In genomic region chr15:83225449-83225848, GRCh38 we compare ENCODE assay signal across 17 cellular contexts. TPM values are rescaled to one million over a fixed set of nuclear protein-coding genes. Genes with fewer than 3 reads are reported as not detected.
DNase-seq lines count a peak whose midpoint lies in the region; ATAC-seq and TF ChIP-seq lines count a peak whose summit lies in the region.
"Had no signal": no experiment of that assay in that cellular context is flagged by ENCODE, and none has a peak within 500 bp of the region (broad histone marks: within the 10 kb centered on the region; RNA-seq: fewer than 3 reads in every experiment).

No MANE protein-coding gene starts in this region.

- H3K4me3 ChIP-seq in mammary epithelial cell (replicated peaks in 1 of 3; ENCODE audit: insufficient read depth in 1 of 3, low read depth in 2 of 3, low read length in 3 of 3): no peak overlapping the region

- no peaks in the 10 kb centered on the region for H3K4me1 ChIP-seq in mammary epithelial cell (ENCODE audit: insufficient read depth, low read length)

- WGBS in mammary epithelial cell (ENCODE audit: low coverage, missing lambda C conversion rate): 76% methylated on average over 9 of the region's 9 CpGs

- H3K4me3 Mint-ChIP-seq in MCF 10A (ENCODE audit: unreplicated experiment): no peak overlapping the region
- peak overlapping the region; percentile 34 for H3K4me3 Mint-ChIP-seq in activated T-helper 17 cell treated with anti-CD3 and anti-CD28 coated beads, Interleukin-2, amount 50 U/mL, for 72 hours
- no peak overlapping the region for H3K4me3 Mint-ChIP-seq in activated CD4-positive, alpha-beta T cell treated with anti-CD3 and anti-CD28 coated beads, Interleukin-2, amount 10 ng/mL, durations not matched to agents 7 days and 5 days
- H3K4me3 Mint-ChIP-seq: CD4-positive, alpha-beta T cell had no signal

- H3K36me3 ChIP-seq in mammary epithelial cell (ENCODE audit: insufficient read depth, low read length): no peaks in the 10 kb centered on the region

- no TSS peak for BruUV-seq in mammary epithelial cell (replicated peaks; lab: Mats Ljungman, UMichigan)
- no TSS peak for BruUV-seq in MCF 10A (replicated peaks; lab: Mats Ljungman, UMichigan)

- no peak for ATAC-seq in activated T-helper 17 cell treated with anti-CD3 and anti-CD28 coated beads, Interleukin-2, amount 50 U/mL, for 72 hours (replicated peaks)
- ATAC-seq in esophagus mucosa (no peak), GM21423 (IDR thresholded peaks at IDR 0.05; ENCODE audit: unreplicated experiment) (no peak)

- CTCF ChIA-PET in mammary epithelial cell (lab: Charles Lee; ENCODE audit: low non-redundant PET): no interaction called here
- CTCF ChIA-PET in MCF 10A (lab: Yijun Ruan, JAX): no interaction called here
- CTCF ChIA-PET in activated CD4-positive, alpha-beta T cell treated with anti-CD3 and anti-CD28 coated beads, Interleukin-2, amount 10 ng/mL, durations not matched to agents 7 days and 5 days (lab: Charles Lee): interaction anchor here (0.6 kb wide), 1 partner anchor 324 kb away, joined by 3 read pairs; no protein-coding TSS in a partner anchor

- no peak overlapping the region for H3K27ac ChIP-seq in mammary epithelial cell (ENCODE audit: insufficient read depth, low read depth, low read length)

- DNase-seq in mammary epithelial cell (no peak), MCF 10A (ENCODE audit: unreplicated experiment) (no peak), NCI-H69 (lab: John Stamatoyannopoulos, UW) (peak; percentile 4)
- DNase-seq in activated CD4-positive, alpha-beta T cell treated with anti-CD3 and anti-CD28 coated beads, Interleukin-2, amount 10 ng/mL, durations not matched to agents 7 days and 5 days: no peak
- DNase-seq: 8988T; ACHN; C1 segment of cervical spinal cord; CD4-positive, alpha-beta T cell; DMS153; DMS79 treated with DMSO at 0.1 percent for 48 hours; EL; GDM1; HCEC 1CT had no signal

- TF ChIP-seq CTCF in mammary epithelial cell (conservative IDR thresholded peaks at IDR 0.05 in 1 of 2, IDR thresholded peaks at IDR 0.05 in 1 of 2; ENCODE audit: extremely low read depth in 1 of 2, insufficient read depth in 1 of 2, low read depth in 1 of 2, low read length in 2 of 2): no peak
- no peak for TF ChIP-seq CTCF in MCF 10A (IDR thresholded peaks at IDR 0.05; ENCODE audit: unreplicated experiment)

- no peak overlapping the region for H3K9ac ChIP-seq in mammary epithelial cell (ENCODE audit: insufficient read depth, low read length)

- H3K4me1 Mint-ChIP-seq in MCF 10A (ENCODE audit: insufficient read depth, unreplicated experiment): no peaks in the 10 kb centered on the region
- peaks cover 10% of the 10 kb centered on the region for H3K4me1 Mint-ChIP-seq in activated T-helper 17 cell treated with anti-CD3 and anti-CD28 coated beads, Interleukin-2, amount 50 U/mL, for 72 hours
- H3K4me1 Mint-ChIP-seq in activated CD4-positive, alpha-beta T cell treated with anti-CD3 and anti-CD28 coated beads, Interleukin-2, amount 10 ng/mL, durations not matched to agents 7 days and 5 days: peaks cover 2% of the 10 kb centered on the region

- intact Hi-C loops in mammary epithelial cell (cut with micrococcal nuclease): no loop called here
- intact Hi-C loops in MCF 10A (cut with micrococcal nuclease): no loop called here

- H3K27ac Mint-ChIP-seq in MCF 10A (ENCODE audit: low read depth, unreplicated experiment): no peak overlapping the region
- no peak overlapping the region for H3K27ac Mint-ChIP-seq in activated T-helper 17 cell treated with anti-CD3 and anti-CD28 coated beads, Interleukin-2, amount 50 U/mL, for 72 hours
- H3K27ac Mint-ChIP-seq in activated CD4-positive, alpha-beta T cell treated with anti-CD3 and anti-CD28 coated beads, Interleukin-2, amount 10 ng/mL, durations not matched to agents 7 days and 5 days: no peak overlapping the region
- H3K27ac Mint-ChIP-seq: CD4-positive, alpha-beta T cell had no signal

- H3K9me3 ChIP-seq in mammary epithelial cell (replicated peaks; ENCODE audit: insufficient read depth, low read length): no peaks in the 10 kb centered on the region

- H3K4me2 ChIP-seq in mammary epithelial cell (ENCODE audit: insufficient read depth, low read depth, low read length): no peak overlapping the region

- no peaks in the 10 kb centered on the region for H3K79me2 ChIP-seq in mammary epithelial cell (ENCODE audit: insufficient read depth, low read length)

- H2AFZ ChIP-seq in mammary epithelial cell (ENCODE audit: low read depth, low read length): peak overlapping the region; percentile 3

- peaks cover 6% of the 10 kb centered on the region for H3K36me3 Mint-ChIP-seq in MCF 10A (ENCODE audit: insufficient read depth, unreplicated experiment)
- H3K36me3 Mint-ChIP-seq in activated T-helper 17 cell treated with anti-CD3 and anti-CD28 coated beads, Interleukin-2, amount 50 U/mL, for 72 hours (ENCODE audit: low read depth): no peaks in the 10 kb centered on the region
- H3K36me3 Mint-ChIP-seq in activated CD4-positive, alpha-beta T cell treated with anti-CD3 and anti-CD28 coated beads, Interleukin-2, amount 10 ng/mL, durations not matched to agents 7 days and 5 days (ENCODE audit: low read depth): no peaks in the 10 kb centered on the region

- H3K9me3 Mint-ChIP-seq in MCF 10A (ENCODE audit: unreplicated experiment): no peaks in the 10 kb centered on the region
- H3K9me3 Mint-ChIP-seq in activated T-helper 17 cell treated with anti-CD3 and anti-CD28 coated beads, Interleukin-2, amount 50 U/mL, for 72 hours: no peaks in the 10 kb centered on the region
- no peaks in the 10 kb centered on the region for H3K9me3 Mint-ChIP-seq in activated CD4-positive, alpha-beta T cell treated with anti-CD3 and anti-CD28 coated beads, Interleukin-2, amount 10 ng/mL, durations not matched to agents 7 days and 5 days

- dilution Hi-C loops in mammary epithelial cell (cut with HindIII; ENCODE audit: low sequenced_read_pairs): no loop called here

- POLR2A ChIA-PET in MCF 10A (lab: Yijun Ruan, JAX): no interaction called here
- POLR2A ChIA-PET in activated CD4-positive, alpha-beta T cell treated with anti-CD3 and anti-CD28 coated beads, Interleukin-2, amount 10 ng/mL, durations not matched to agents 7 days and 5 days (lab: Charles Lee): no interaction called here

- H4K20me1 ChIP-seq in mammary epithelial cell (ENCODE audit: insufficient read depth, low read length): no peaks in the 10 kb centered on the region

- H3K27me3 Mint-ChIP-seq in MCF 10A (ENCODE audit: insufficient read depth, unreplicated experiment): no peaks in the 10 kb centered on the region
- H3K27me3 Mint-ChIP-seq in activated T-helper 17 cell treated with anti-CD3 and anti-CD28 coated beads, Interleukin-2, amount 50 U/mL, for 72 hours: peaks cover 11% of the 10 kb centered on the region
- H3K27me3 Mint-ChIP-seq in activated CD4-positive, alpha-beta T cell treated with anti-CD3 and anti-CD28 coated beads, Interleukin-2, amount 10 ng/mL, durations not matched to agents 7 days and 5 days: peaks cover 27% of the 10 kb centered on the region

- no peaks in the 10 kb centered on the region for H3K27me3 ChIP-seq in mammary epithelial cell (ENCODE audit: insufficient read depth, low read length)

- in situ Hi-C loops in mammary epithelial cell (cut with MboI; ENCODE audit: low sequenced_read_pairs in 2 of 2): loop anchor here in 1 of 2 donors (25.0 kb wide), 1 partner anchor 812 kb away; no protein-coding TSS in a partner anchor

RNA-seq across cellular contexts. Expression of gene HDGFL3, which starts 17.8 kb away (rescaled TPM):
- total RNA-seq in mammary epithelial cell (10 to 100 TPM; 22.7 to 79.2 TPM), MCF 10A (2022) (80.4 and 104 TPM in 2 replicates), esophagus mucosa (19.1 TPM)
- polyA plus RNA-seq in mammary epithelial cell: 20.4 TPM
- polyA minus RNA-seq in mammary epithelial cell: 19.2 TPM
- total RNA-seq in activated T-helper 17 cell treated with anti-CD3 and anti-CD28 coated beads, Interleukin-2, amount 50 U/mL, for 72 hours: 10 to 100 TPM; 11.1 to 44.7 TPM
- total RNA-seq in activated CD4-positive, alpha-beta T cell treated with anti-CD3 and anti-CD28 coated beads, Interleukin-2, amount 10 ng/mL, durations not matched to agents 7 days and 5 days: 10 to 100 TPM; 21.9 to 25.0 TPM

RNA-seq across cellular contexts. Expression of gene BNC1, which starts 59.0 kb away (rescaled TPM):
- 100 to 1,000 TPM in 1 of 2 donors, 10 to 100 TPM in 1; 66.2 to 108 TPM for total RNA-seq in mammary epithelial cell
- 103 TPM for polyA plus RNA-seq in mammary epithelial cell
- polyA minus RNA-seq in mammary epithelial cell: 179 TPM
- 68.3 and 93.5 TPM in 2 replicates for total RNA-seq in MCF 10A (2022)
- not detected for total RNA-seq in activated T-helper 17 cell treated with anti-CD3 and anti-CD28 coated beads, Interleukin-2, amount 50 U/mL, for 72 hours
- not detected for total RNA-seq in activated CD4-positive, alpha-beta T cell treated with anti-CD3 and anti-CD28 coated beads, Interleukin-2, amount 10 ng/mL, durations not matched to agents 7 days and 5 days
- 39.6 TPM for total RNA-seq in esophagus mucosa
- total RNA-seq: CD4-positive, alpha-beta T cell; H4 had no signal

Comparison
In these comparisons a context has a peak if more than half of its experiments do, and no peak if none do; other contexts are left out.
1. RNA of gene BNC1, which starts 59.0 kb away (total RNA-seq): 66.2 to 108 TPM in mammary epithelial cell, 68.3 to 93.5 TPM in MCF 10A and 39.6 TPM in esophagus mucosa (single experiment); not detected in activated CD4-positive, alpha-beta T cell treated with anti-CD3 and anti-CD28 coated beads, Interleukin-2, amount 10 ng/mL, durations not matched to agents 7 days and 5 days and not detected in activated T-helper 17 cell treated with anti-CD3 and anti-CD28 coated beads, Interleukin-2, amount 50 U/mL, for 72 hours; every median in the first group is over 10 times any median in the second.